1 cellular context compared by ENCODE assay signal in genomic region chr3:186540444-186541226, GRCh38.
TF ChIP-seq lines count a peak whose summit lies in the region.

No MANE protein-coding gene starts in this region.

TF ChIP-seq in IMR-90, 13 proteins besides CTCF, POLR2A, EP300 and RAD21:
- TF ChIP-seq MAZ (IDR thresholded peaks at IDR 0.05; ENCODE audit: borderline replicate concordance, low read depth, low read length) (no peak), MAFK (IDR thresholded peaks at IDR 0.05; ENCODE audit: low read depth, low read length) (no peak), BHLHE40 (IDR thresholded peaks at IDR 0.05; ENCODE audit: low read depth, low read length) (0 out of 2 replicates have a peak, but pooled peaks have one; percentile 11), SMC3 (IDR thresholded peaks at IDR 0.05; ENCODE audit: low read depth, low read length) (peak; percentile 68), FOS (IDR thresholded peaks at IDR 0.05; ENCODE audit: low read depth, low read length) (peak; percentile 49; the same call in 1 of the 2 replicates)
